ENCODE assay signal across 1 cellular context in the genomic region with DNA sequence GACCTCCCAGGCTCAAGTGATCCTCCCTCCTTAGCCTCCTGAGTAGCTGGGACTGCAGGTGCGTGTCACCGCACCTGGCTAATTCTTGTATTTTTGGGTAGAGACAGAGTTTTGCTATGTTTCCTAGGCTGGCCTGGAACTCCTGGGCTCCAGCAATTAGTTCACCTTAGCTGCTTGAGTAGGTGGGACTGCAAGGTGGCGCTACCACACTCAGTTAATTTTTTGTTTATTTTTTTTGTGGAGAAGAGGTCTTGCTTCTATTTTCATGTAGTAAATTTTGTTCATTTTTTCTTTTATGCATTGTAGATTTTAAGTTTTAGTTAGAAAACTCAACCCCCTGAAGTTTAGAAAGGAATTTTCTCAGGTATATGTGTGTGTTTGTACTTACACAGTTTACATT.
TF ChIP-seq lines count a peak whose summit lies in the region.

No MANE protein-coding gene starts in this region.

TF ChIP-seq in K562, 482 proteins besides CTCF, POLR2A, EP300 and RAD21:
- TF ChIP-seq EZH2 (IDR thresholded peaks at IDR 0.05; ENCODE audit: borderline replicate concordance, low read depth, low read length): no peak
- no peak for TF ChIP-seq NFIX (CRISPR knock-in tag; IDR thresholded peaks at IDR 0.05; ENCODE audit: low read depth)
- TF ChIP-seq ZNF184 (CRISPR knock-in tag; IDR thresholded peaks at IDR 0.05): no peak
- no peak for TF ChIP-seq CREB1 (IDR thresholded peaks at IDR 0.05)
- TF ChIP-seq CREB1 (CRISPR knock-in tag; IDR thresholded peaks at IDR 0.05): no peak
- TF ChIP-seq, protein P1, sequence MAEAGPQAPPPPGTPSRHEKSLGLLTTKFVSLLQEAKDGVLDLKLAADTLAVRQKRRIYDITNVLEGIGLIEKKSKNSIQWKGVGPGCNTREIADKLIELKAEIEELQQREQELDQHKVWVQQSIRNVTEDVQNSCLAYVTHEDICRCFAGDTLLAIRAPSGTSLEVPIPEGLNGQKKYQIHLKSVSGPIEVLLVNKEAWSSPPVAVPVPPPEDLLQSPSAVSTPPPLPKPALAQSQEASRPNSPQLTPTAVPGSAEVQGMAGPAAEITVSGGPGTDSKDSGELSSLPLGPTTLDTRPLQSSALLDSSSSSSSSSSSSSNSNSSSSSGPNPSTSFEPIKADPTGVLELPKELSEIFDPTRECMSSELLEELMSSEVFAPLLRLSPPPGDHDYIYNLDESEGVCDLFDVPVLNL (CRISPR knock-in tag; IDR thresholded peaks at IDR 0.05; ENCODE audit: low read depth): no peak
